10 cellular contexts compared by ENCODE assay signal in the genomic region with DNA sequence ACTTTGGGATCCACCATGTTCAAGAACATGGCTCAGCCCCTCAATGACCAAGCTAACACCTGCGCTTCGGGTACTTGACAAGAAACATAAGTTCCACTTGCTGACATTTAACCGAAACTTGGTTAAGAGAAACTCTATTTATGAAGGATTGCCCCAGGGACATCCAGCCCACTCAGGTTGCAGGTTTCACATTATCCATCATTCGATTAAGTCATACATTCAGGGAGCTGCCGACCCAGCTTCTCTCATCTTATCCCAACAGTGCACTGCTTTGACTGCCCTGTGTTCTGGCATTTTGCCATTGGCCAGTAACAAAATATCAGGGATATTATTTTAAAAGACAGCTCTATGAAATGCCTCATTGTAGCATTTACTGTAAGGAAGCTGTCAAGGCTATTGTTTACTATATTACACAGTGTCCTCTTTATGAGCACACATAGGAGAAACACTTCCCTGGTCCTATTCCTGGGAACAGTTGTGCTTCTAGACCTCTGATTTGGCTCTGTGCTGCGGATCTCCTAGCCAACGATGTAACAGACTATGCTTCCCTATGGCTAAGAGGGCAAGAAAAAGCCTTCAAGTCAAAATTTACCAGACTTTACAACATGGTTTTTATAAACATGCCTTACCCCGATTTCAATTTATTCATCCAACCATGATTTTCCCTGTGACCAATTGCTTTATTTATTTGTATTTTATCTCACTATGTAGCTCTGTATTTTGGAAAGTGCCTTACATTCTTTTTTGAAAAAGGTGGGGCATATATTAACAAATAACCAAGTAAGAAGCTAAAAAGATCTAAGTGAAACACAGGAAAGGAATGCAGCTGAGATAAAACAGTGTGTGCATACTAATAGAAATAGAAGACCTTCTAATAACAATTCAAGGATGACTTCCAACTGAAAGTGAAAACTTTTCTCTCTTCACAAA.
DNase-seq lines count a peak whose midpoint lies in the region; ATAC-seq and TF ChIP-seq lines count a peak whose summit lies in the region.
"Had no signal": no experiment of that assay in that cellular context is flagged by ENCODE, and none has a peak within 500 bp of the region (broad histone marks: within the 10 kb centered on the region; RNA-seq: fewer than 3 reads in every experiment).

No MANE protein-coding gene starts in this region.

- no peaks in the 10 kb centered on the region for H3K9me3 Mint-ChIP-seq in chondrocyte (ENCODE audit: low read depth)
- H3K9me3 Mint-ChIP-seq in mesothelial cell of epicardium = no peaks in the 10 kb centered on the region
- no peaks in the 10 kb centered on the region for H3K9me3 Mint-ChIP-seq in activated T-cell treated with anti-CD3 and anti-CD28 coated beads, Interleukin-2, amount 50 U/mL, for 72 hours

- H3K4me1 Mint-ChIP-seq in chondrocyte (ENCODE audit: low read depth) (peaks cover 33% of the 10 kb centered on the region), mesothelial cell of epicardium (peaks cover 60% of the 10 kb centered on the region)
- peaks cover 29% of the 10 kb centered on the region for H3K4me1 Mint-ChIP-seq in activated T-cell treated with anti-CD3 and anti-CD28 coated beads, Interleukin-2, amount 50 U/mL, for 72 hours (ENCODE audit: low read depth)

- peak overlapping the region; percentile 90 for H3K27ac Mint-ChIP-seq in chondrocyte (ENCODE audit: unreplicated experiment)
- peak overlapping the region; percentile 94 for H3K27ac Mint-ChIP-seq in mesothelial cell of epicardium
- no peak overlapping the region for H3K27ac Mint-ChIP-seq in activated T-cell treated with anti-CD3 and anti-CD28 coated beads, Interleukin-2, amount 50 U/mL, for 72 hours

- H3K4me3 Mint-ChIP-seq in chondrocyte (ENCODE audit: unreplicated experiment) = peak overlapping the region; percentile 1
- no peak overlapping the region for H3K4me3 Mint-ChIP-seq in mesothelial cell of epicardium
- no peak overlapping the region for H3K4me3 Mint-ChIP-seq in activated T-cell treated with anti-CD3 and anti-CD28 coated beads, Interleukin-2, amount 50 U/mL, for 72 hours

- H3K27me3 Mint-ChIP-seq in chondrocyte (ENCODE audit: low read depth) (no peaks in the 10 kb centered on the region), mesothelial cell of epicardium (ENCODE audit: low read depth) (no peaks in the 10 kb centered on the region)
- H3K27me3 Mint-ChIP-seq in activated T-cell treated with anti-CD3 and anti-CD28 coated beads, Interleukin-2, amount 50 U/mL, for 72 hours (ENCODE audit: low read depth) = no peaks in the 10 kb centered on the region

- no peak for TF ChIP-seq CTCF in chondrocyte (IDR thresholded peaks at IDR 0.05)
- TF ChIP-seq CTCF in mesothelial cell of epicardium (IDR thresholded peaks at IDR 0.05; ENCODE audit: unreplicated experiment) = no peak
- TF ChIP-seq CTCF in GM10248 (IDR thresholded peaks at IDR 0.05; ENCODE audit: control extremely low read depth, extremely low read depth, low read depth, missing control alignments) = no peak

- POLR2A ChIA-PET in GM10248 (lab: Yijun Ruan, JAX) = no interaction called here

- H3K36me3 Mint-ChIP-seq in chondrocyte (ENCODE audit: low read depth) (no peaks in the 10 kb centered on the region), mesothelial cell of epicardium (no peaks in the 10 kb centered on the region)
- no peaks in the 10 kb centered on the region for H3K36me3 Mint-ChIP-seq in activated T-cell treated with anti-CD3 and anti-CD28 coated beads, Interleukin-2, amount 50 U/mL, for 72 hours (ENCODE audit: insufficient read depth in 2 of 2)

- DNase-seq in AG08396 (ENCODE audit: low spot score) = peak; percentile 10
- peak; percentile 63 for DNase-seq in M059J (ENCODE audit: low read depth)
- no peak for DNase-seq in chondrocyte (ENCODE audit: low spot score)
- no peak for DNase-seq in mesothelial cell of epicardium (ENCODE audit: low spot score in 2 of 2, unreplicated experiment in 2 of 2)
- DNase-seq in GM10248 (ENCODE audit: extremely low spot score) = no peak
- no peak for DNase-seq in GM19240 (ENCODE audit: insufficient read length, low spot score)
- no peak for DNase-seq in DMS114 treated with DMSO at 0.1 percent for 48 hours (lab: John Stamatoyannopoulos, UW; ENCODE audit: unreplicated experiment)
- no peak for DNase-seq in activated T-cell treated with anti-CD3 and anti-CD28 coated beads, Interleukin-2, amount 50 U/mL, for 72 hours
- DNase-seq: Calu3, NCI-H526 treated with DMSO at 0.1 percent for 48 hours had no signal

- CTCF ChIA-PET in GM10248 (lab: Yijun Ruan, JAX) = interaction anchor here (0.9 to 1.5 kb wide), 6 partner anchors 9 to 162 kb away, joined by 3 to 6 read pairs (median 3); no protein-coding TSS in a partner anchor

- no peak for ATAC-seq in activated T-cell treated with anti-CD3 and anti-CD28 coated beads, Interleukin-2, amount 50 U/mL, for 72 hours (replicated peaks in 1 of 2)

Comparison
In these comparisons a context has a peak if more than half of its experiments do, and no peak if none do; other contexts are left out.
1. DNase-seq: peak in AG08396 (single experiment) and M059J (single experiment); none in chondrocyte (single experiment), mesothelial cell of epicardium (0 of 2), GM10248 (single experiment), GM19240 (single experiment), DMS114 treated with DMSO at 0.1 percent for 48 hours (single experiment) and activated T-cell treated with anti-CD3 and anti-CD28 coated beads, Interleukin-2, amount 50 U/mL, for 72 hours (0 of 2).